ENCODE assay signal across 2 cellular contexts in genomic region chr12:57839996-57840395, GRCh38.
A peak's percentile ranks its signal among the peaks of the same experiment; 100 is the strongest.
TF ChIP-seq lines count a peak whose summit lies in the region.

No MANE protein-coding gene starts in this region.

TF ChIP-seq in Ishikawa, 13 proteins besides CTCF, POLR2A, EP300 and RAD21:
- TF ChIP-seq YY1 (IDR thresholded peaks at IDR 0.05; ENCODE audit: low read depth) (no peak), NFIC (IDR thresholded peaks at IDR 0.05) (0 out of 2 replicates have a peak, but pooled peaks have one; percentile 12)

TF ChIP-seq in GM12878, 131 proteins besides CTCF, POLR2A, EP300 and RAD21:
- TF ChIP-seq BCLAF1 (IDR thresholded peaks at IDR 0.05), result no peak
- no peak for TF ChIP-seq FOXM1 (IDR thresholded peaks at IDR 0.05; ENCODE audit: low read depth, low read length)
